ENCODE assay signal across 1 cellular context in genomic region chr11:7673724-7674434, GRCh38.
TF ChIP-seq lines count a peak whose summit lies in the region.

No MANE protein-coding gene starts in this region.

TF ChIP-seq in SK-N-SH treated with all-trans-retinoic acid at 6 μM for 48 hours, 23 proteins besides CTCF, POLR2A, EP300 and RAD21 (continued from another document):
- TF ChIP-seq, protein P1, sequence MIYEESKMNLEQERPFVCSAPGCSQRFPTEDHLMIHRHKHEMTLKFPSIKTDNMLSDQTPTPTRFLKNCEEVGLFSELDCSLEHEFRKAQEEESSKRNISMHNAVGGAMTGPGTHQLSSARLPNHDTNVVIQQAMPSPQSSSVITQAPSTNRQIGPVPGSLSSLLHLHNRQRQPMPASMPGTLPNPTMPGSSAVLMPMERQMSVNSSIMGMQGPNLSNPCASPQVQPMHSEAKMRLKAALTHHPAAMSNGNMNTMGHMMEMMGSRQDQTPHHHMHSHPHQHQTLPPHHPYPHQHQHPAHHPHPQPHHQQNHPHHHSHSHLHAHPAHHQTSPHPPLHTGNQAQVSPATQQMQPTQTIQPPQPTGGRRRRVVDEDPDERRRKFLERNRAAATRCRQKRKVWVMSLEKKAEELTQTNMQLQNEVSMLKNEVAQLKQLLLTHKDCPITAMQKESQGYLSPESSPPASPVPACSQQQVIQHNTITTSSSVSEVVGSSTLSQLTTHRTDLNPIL (CRISPR knock-in tag; IDR thresholded peaks at IDR 0.05; ENCODE audit: low read depth) = no peak
- TF ChIP-seq ZFP30 (CRISPR knock-in tag; IDR thresholded peaks at IDR 0.05) (no peak), ESRRG (CRISPR knock-in tag; IDR thresholded peaks at IDR 0.05) (no peak)
